8 cellular contexts compared by ENCODE assay signal in genomic region chr16:83956336-83957289, GRCh38. TPM values are rescaled to one million over a fixed set of nuclear protein-coding genes. Genes with fewer than 3 reads are reported as not detected.
DNase-seq lines count a peak whose midpoint lies in the region; ATAC-seq and TF ChIP-seq lines count a peak whose summit lies in the region.

No MANE protein-coding gene starts in this region.

- no peaks in the 10 kb centered on the region for H3F3A ChIP-seq in neural progenitor cell (ENCODE audit: low read depth)

- no peak overlapping the region for H2AFZ ChIP-seq in neural progenitor cell (replicated peaks)

- H3K4me1 Mint-ChIP-seq in neural progenitor cell: peaks cover 16% of the 10 kb centered on the region
- H3K4me1 Mint-ChIP-seq in stimulated activated naive CD8-positive, alpha-beta T cell treated with anti-CD3 and anti-CD28 coated beads, Interleukin-15, amount 100 ng/mL, for 72 hours: peaks cover 32% of the 10 kb centered on the region

- H3K9ac ChIP-seq in neural progenitor cell: no peak overlapping the region

- DNase-seq in GDM1 (lab: John Stamatoyannopoulos, UW): peak; percentile 8
- peak; percentile 74 for DNase-seq in HT1080 (ENCODE audit: low read depth)
- peak; percentile 61 to 89 (median 85) for DNase-seq in Peyer's patch
- DNase-seq in activated T-helper 1 cell treated with Interleukin-2 at 50 U/mL for 16 hours (ENCODE audit: low read depth): peak; percentile 44
- peak; percentile 70 for DNase-seq in fibroblast of the aortic adventitia (ENCODE audit: low read depth)
- DNase-seq in neural progenitor cell (ENCODE audit: low spot score): peak; percentile 92
- DNase-seq in stimulated activated naive CD8-positive, alpha-beta T cell treated with anti-CD3 and anti-CD28 coated beads, Interleukin-15, amount 100 ng/mL, for 72 hours: peak; percentile 75 to 77

- no peak overlapping the region for H3K4me3 Mint-ChIP-seq in neural progenitor cell
- H3K4me3 Mint-ChIP-seq in stimulated activated naive CD8-positive, alpha-beta T cell treated with anti-CD3 and anti-CD28 coated beads, Interleukin-15, amount 100 ng/mL, for 72 hours: no peak overlapping the region

- H3K4me1 ChIP-seq in Peyer's patch (peaks cover 4 to 30% (median 6%) of the 10 kb centered on the region in 4 donors), neural progenitor cell (peaks cover 10% of the 10 kb centered on the region)

- TF ChIP-seq CTCF in Peyer's patch (IDR thresholded peaks at IDR 0.05) (peak; percentile 40 to 77 (median 68)), fibroblast of the aortic adventitia (IDR thresholded peaks at IDR 0.05; ENCODE audit: insufficient read depth, low read length) (peak; percentile 69), neural progenitor cell (IDR thresholded peaks at IDR 0.05) (peak; percentile 94)

- H3K4me3 ChIP-seq in Peyer's patch (no peak overlapping the region), fibroblast of the aortic adventitia (ENCODE audit: low read depth, low read length) (no peak overlapping the region), neural progenitor cell (no peak overlapping the region)

- no peaks in the 10 kb centered on the region for H3K79me2 ChIP-seq in neural progenitor cell (ENCODE audit: low read depth)

- H3K4me2 ChIP-seq in neural progenitor cell: no peak overlapping the region

- peak overlapping the region in 1 of 4 donors; percentile 25 for H3K27ac ChIP-seq in Peyer's patch
- H3K27ac ChIP-seq in neural progenitor cell: no peak overlapping the region

- TF ChIP-seq POLR2A in Peyer's patch (IDR thresholded peaks at IDR 0.05): no peak

- H3K9me3 Mint-ChIP-seq in neural progenitor cell: no peaks in the 10 kb centered on the region
- H3K9me3 Mint-ChIP-seq in stimulated activated naive CD8-positive, alpha-beta T cell treated with anti-CD3 and anti-CD28 coated beads, Interleukin-15, amount 100 ng/mL, for 72 hours: no peaks in the 10 kb centered on the region

- H4K20me1 ChIP-seq in neural progenitor cell (ENCODE audit: low read depth): no peaks in the 10 kb centered on the region

- H3K27ac Mint-ChIP-seq in neural progenitor cell: no peak overlapping the region
- H3K27ac Mint-ChIP-seq in stimulated activated naive CD8-positive, alpha-beta T cell treated with anti-CD3 and anti-CD28 coated beads, Interleukin-15, amount 100 ng/mL, for 72 hours: no peak overlapping the region

- H3K36me3 Mint-ChIP-seq in neural progenitor cell: no peaks in the 10 kb centered on the region

- no peaks in the 10 kb centered on the region for H3K9me3 ChIP-seq in Peyer's patch
- H3K9me3 ChIP-seq in neural progenitor cell (ENCODE audit: low read depth): no peaks in the 10 kb centered on the region

- H3K27me3 ChIP-seq in Peyer's patch (no peaks in the 10 kb centered on the region), neural progenitor cell (peaks cover 20% of the 10 kb centered on the region)

- H3K27me3 Mint-ChIP-seq in neural progenitor cell (ENCODE audit: insufficient read depth, low read depth): peaks cover 6% of the 10 kb centered on the region
- H3K27me3 Mint-ChIP-seq in stimulated activated naive CD8-positive, alpha-beta T cell treated with anti-CD3 and anti-CD28 coated beads, Interleukin-15, amount 100 ng/mL, for 72 hours: peaks cover 28% of the 10 kb centered on the region

- H3K36me3 ChIP-seq in Peyer's patch (peaks cover 0 to 36% (median 0%) of the 10 kb centered on the region in 3 donors), neural progenitor cell (no peaks in the 10 kb centered on the region)

- ATAC-seq in stimulated activated naive CD8-positive, alpha-beta T cell treated with anti-CD3 and anti-CD28 coated beads, Interleukin-15, amount 100 ng/mL, for 72 hours: peak; percentile 52
- no peak for ATAC-seq in GM21737 (IDR thresholded peaks at IDR 0.05; ENCODE audit: unreplicated experiment)

RNA-seq across cellular contexts. Expression of gene OSGIN1, which starts 3.6 kb away (rescaled TPM):
- total RNA-seq in HT1080 (2014; rRNA removed; shearing (Covaris generic)): 2.1 and 3.8 TPM in 2 replicates
- polyA plus RNA-seq in HT1080 (2015; cell fraction: cytosol; rRNA removed): 4.3 and 5.7 TPM in 2 replicates
- 6.4 and 7.3 TPM in 2 replicates for polyA plus RNA-seq in HT1080 (2015; cell fraction: nucleus; rRNA removed)
- 10 to 100 TPM; 17.3 to 99.7 (median 75.2) TPM for total RNA-seq in Peyer's patch
- total RNA-seq in fibroblast of the aortic adventitia (ENCODE audit: low replicate concordance): 6.5 and 6.6 TPM in 2 replicates
- total RNA-seq in neural progenitor cell (ENCODE audit: low replicate concordance): 0.77 TPM in 1 of 2 replicates, not detected in the other

RNA-seq across cellular contexts. Expression of gene NECAB2, which starts 11.4 kb away (rescaled TPM):
- total RNA-seq in HT1080 (2014; rRNA removed; shearing (Covaris generic)): not detected in 2 replicates
- 1.2 and 1.7 TPM in 2 replicates for polyA plus RNA-seq in HT1080 (2015; cell fraction: cytosol; rRNA removed)
- 1.3 TPM in 2 replicates for polyA plus RNA-seq in HT1080 (2015; cell fraction: nucleus; rRNA removed)
- total RNA-seq in Peyer's patch: 1 to 10 TPM in 1 of 4 donors, not detected in 3; 1.2 TPM
- 0.18 and 0.90 TPM in 2 replicates for total RNA-seq in fibroblast of the aortic adventitia (ENCODE audit: low replicate concordance)
- total RNA-seq in neural progenitor cell (ENCODE audit: low replicate concordance): 12.6 and 18.9 TPM in 2 replicates

RNA-seq across cellular contexts. Expression of gene MLYCD, which starts 57.7 kb away (rescaled TPM):
- 0.47 and 1.2 TPM in 2 replicates for total RNA-seq in HT1080 (2014; rRNA removed; shearing (Covaris generic))
- 0.95 and 1.00 TPM in 2 replicates for polyA plus RNA-seq in HT1080 (2015; cell fraction: cytosol; rRNA removed)
- 2.0 and 3.2 TPM in 2 replicates for polyA plus RNA-seq in HT1080 (2015; cell fraction: nucleus; rRNA removed)
- total RNA-seq in Peyer's patch (10 to 100 TPM; 13.5 to 31.4 (median 31.0) TPM), fibroblast of the aortic adventitia (ENCODE audit: low replicate concordance) (3.3 and 5.6 TPM in 2 replicates), neural progenitor cell (ENCODE audit: low replicate concordance) (2.5 and 3.3 TPM in 2 replicates)

Comparison
In these comparisons a context has a peak if more than half of its experiments do, and no peak if none do; other contexts are left out.
1. DNase-seq: peak in every context shown above with its lines; median percentile 92 in neural progenitor cell; 85 in Peyer's patch; 76 in stimulated activated naive CD8-positive, alpha-beta T cell treated with anti-CD3 and anti-CD28 coated beads, Interleukin-15, amount 100 ng/mL, for 72 hours; 74 in HT1080; 70 in fibroblast of the aortic adventitia; 44 in activated T-helper 1 cell treated with Interleukin-2 at 50 U/mL for 16 hours; 8 in GDM1.